In genomic region chr3:13479332-13479581, GRCh38 we compare ENCODE assay signal across 8 cellular contexts. TPM values are rescaled to one million over a fixed set of nuclear protein-coding genes. Genes with fewer than 3 reads are reported as not detected.
DNase-seq lines count a peak whose midpoint lies in the region; ATAC-seq, FAIRE-seq and TF ChIP-seq lines count a peak whose summit lies in the region.

No MANE protein-coding gene starts in this region.

- CTCF ChIA-PET in Panc1 (lab: Charles Lee), result no interaction called here

- POLR2A ChIA-PET in Panc1 (lab: Charles Lee), result interaction anchor here (0.7 kb wide), 1 partner anchor 508 kb away, joined by 4 read pairs; no protein-coding TSS in a partner anchor

- DNase-seq in NCI-H345 (lab: John Stamatoyannopoulos, UW) (peak; percentile 46), NCI-H345 treated with DMSO at 0.1 percent for 48 hours (lab: John Stamatoyannopoulos, UW; ENCODE audit: unreplicated experiment) (no peak), Panc1 (ENCODE audit: low read depth, low spot score) (no peak), breast epithelium (ENCODE audit: low spot score in 2 of 2) (no peak), kidney (no peak), OCI-M1 (lab: John Stamatoyannopoulos, UW) (no peak)
- peak; percentile 61 for DNase-seq in stimulated activated CD4-positive, alpha-beta T cell treated with anti-CD3 and anti-CD28 coated beads, Interleukin-15, amount 100 ng/mL, for 24 hours

- H3K27me3 ChIP-seq in Panc1 (ENCODE audit: control insufficient read depth, insufficient read depth, low read length) (no peaks in the 10 kb centered on the region), breast epithelium (no peaks in the 10 kb centered on the region)

- H3K9ac ChIP-seq in kidney (ENCODE audit: low read length in 2 of 2), result peak overlapping the region; percentile 52 to 92

- H3K9me3 ChIP-seq in Panc1 (ENCODE audit: control insufficient read depth, insufficient read depth, low read depth, low read length), result no peaks in the 10 kb centered on the region
- no peaks in the 10 kb centered on the region for H3K9me3 ChIP-seq in breast epithelium
- no peaks in the 10 kb centered on the region for H3K9me3 ChIP-seq in kidney (ENCODE audit: control insufficient read depth in 1 of 2, low read length in 2 of 2)

- H3K27ac ChIP-seq in Panc1 (ENCODE audit: low read length) (peak overlapping the region; percentile 65), breast epithelium (peak overlapping the region; percentile 95 to 96), kidney (ENCODE audit: low read depth in 2 of 2, low read length in 2 of 2) (peak overlapping the region; percentile 62 to 89)

- H3K4me1 ChIP-seq in Panc1 (ENCODE audit: control insufficient read depth, insufficient read depth, low read length), result no peaks in the 10 kb centered on the region
- peaks cover 0 to 3% of the 10 kb centered on the region in 2 donors for H3K4me1 ChIP-seq in breast epithelium
- peaks cover under 1 to 11% of the 10 kb centered on the region in 2 donors for H3K4me1 ChIP-seq in kidney (ENCODE audit: control insufficient read depth in 1 of 2, insufficient read depth in 1 of 2, low read depth in 1 of 2, low read length in 2 of 2)

- in situ Hi-C loops in Panc1 (cut with HindIII; ENCODE audit: low pct_unique_long_range_greater_than_20kb, low sequenced_read_pairs), result no loop called here

- H3K4me3 ChIP-seq in Panc1 (ENCODE audit: low read depth in 2 of 2, low read length in 2 of 2) (peak overlapping the region; percentile 61 to 64), breast epithelium (peak overlapping the region; percentile 73 to 84 (median 81)), kidney (ENCODE audit: low read length in 2 of 2) (peak overlapping the region; percentile 36 to 88)

- TF ChIP-seq POLR2A in breast epithelium (IDR thresholded peaks at IDR 0.05), result no peak

- ATAC-seq in Panc1 (peak; percentile 15), GM18520 (IDR thresholded peaks at IDR 0.05; ENCODE audit: unreplicated experiment) (no peak)

- TF ChIP-seq CTCF in Panc1 (IDR thresholded peaks at IDR 0.05) (no peak), breast epithelium (IDR thresholded peaks at IDR 0.05) (no peak), kidney (IDR thresholded peaks at IDR 0.05; ENCODE audit: borderline replicate concordance, extremely low read depth, insufficient read depth) (no peak)

- no TSS peak for BruUV-seq in Panc1 (replicated peaks; lab: Mats Ljungman, UMichigan)

- H3K36me3 ChIP-seq in Panc1 (ENCODE audit: control insufficient read depth, insufficient read depth, low read length), result no peaks in the 10 kb centered on the region
- H3K36me3 ChIP-seq in breast epithelium, result no peaks in the 10 kb centered on the region
- no peaks in the 10 kb centered on the region for H3K36me3 ChIP-seq in kidney (ENCODE audit: control insufficient read depth in 1 of 2, insufficient read depth in 2 of 2, low read length in 2 of 2)

- no peak for FAIRE-seq in kidney (lab: Jason Lieb, UNC)

- intact Hi-C loops in Panc1 (cut with micrococcal nuclease; ENCODE audit: unreplicated experiment) (no loop called here), breast epithelium (cut with DNase I; ENCODE audit: low total_unique reads) (no loop called here), kidney (cut with DNase I) (no loop called here)

RNA-seq across cellular contexts. Expression of gene HDAC11, which starts 0.8 kb away (rescaled TPM):
- 10.6 TPM for total RNA-seq in Panc1 (2021; ENCODE audit: unreplicated experiment)
- 21.6 TPM for polyA plus RNA-seq in Panc1 (2012; ENCODE audit: insufficient read length)
- total RNA-seq in breast epithelium, result 10 to 100 TPM; 14.2 to 21.7 (median 14.4) TPM
- total RNA-seq in kidney, result 28.3 TPM
- polyA plus RNA-seq in kidney (ENCODE audit: insufficient read depth, low read depth, low replicate concordance), result 43.7 TPM

RNA-seq across cellular contexts. Expression of gene NUP210, which starts 59.1 kb away (rescaled TPM):
- total RNA-seq in Panc1 (2021; ENCODE audit: unreplicated experiment) (36.8 TPM), breast epithelium (10 to 100 TPM in 2 of 3 donors, 1 to 10 TPM in 1; 2.2 to 15.2 (median 14.7) TPM), kidney (22.9 TPM)
- polyA plus RNA-seq in Panc1 (2012; ENCODE audit: insufficient read length), result 39.2 TPM
- 5.6 TPM for polyA plus RNA-seq in kidney (ENCODE audit: insufficient read depth, low read depth, low replicate concordance)

Comparison
In these comparisons a context has a peak if more than half of its experiments do, and no peak if none do; other contexts are left out.
1. DNase-seq: peak in NCI-H345 (single experiment) and stimulated activated CD4-positive, alpha-beta T cell treated with anti-CD3 and anti-CD28 coated beads, Interleukin-15, amount 100 ng/mL, for 24 hours (single experiment); none in NCI-H345 treated with DMSO at 0.1 percent for 48 hours (single experiment), Panc1 (single experiment), breast epithelium (0 of 2), kidney (single experiment) and OCI-M1 (single experiment).
2. Peak in every context shown above with its lines, with median percentiles within 50 percentile points of each other: H3K27ac ChIP-seq and H3K4me3 ChIP-seq.